In genomic region chr4:47913858-47914218, GRCh38 we compare ENCODE assay signal across 8 cellular contexts. TPM values are rescaled to one million over a fixed set of nuclear protein-coding genes. Genes with fewer than 3 reads are reported as not detected.
DNase-seq lines count a peak whose midpoint lies in the region; ATAC-seq lines count a peak whose summit lies in the region.

No MANE protein-coding gene starts in this region.

- H3K27me3 Mint-ChIP-seq in activated CD4-positive, alpha-beta T cell treated with anti-CD3 and anti-CD28 coated beads, Interleukin-2, amount 10 ng/mL, durations not matched to agents 24 days and 14 days, result peaks cover 7% of the 10 kb centered on the region

- H3K9me3 ChIP-seq in duodenal mucosa (ENCODE audit: control insufficient read depth in 1 of 2, low read length in 2 of 2) (no peaks in the 10 kb centered on the region), mesenchymal stem cell (ENCODE audit: control insufficient read depth, low read length) (no peaks in the 10 kb centered on the region)

- peak; percentile 38 for DNase-seq in ELR (ENCODE audit: low read depth)
- DNase-seq in HuH-7.5 (ENCODE audit: low spot score), result peak; percentile 25
- DNase-seq in activated CD4-positive, alpha-beta T cell treated with anti-CD3 and anti-CD28 coated beads, Interleukin-2, amount 10 ng/mL, durations not matched to agents 24 days and 14 days, result peak; percentile 79
- peak; percentile 26 for DNase-seq in mesenchymal stem cell
- DNase-seq in stimulated activated CD8-positive, alpha-beta memory T cell treated with anti-CD3 and anti-CD28 coated beads, Interleukin-7, amount 100 ng/mL, for 4 hours (ENCODE audit: low read depth in 2 of 2), result peak; percentile 5 to 17
- DNase-seq in effector CD8-positive, alpha-beta T cell (lab: John Stamatoyannopoulos, UW), result no peak

- peaks cover 25% of the 10 kb centered on the region for H3K4me1 Mint-ChIP-seq in activated CD4-positive, alpha-beta T cell treated with anti-CD3 and anti-CD28 coated beads, Interleukin-2, amount 10 ng/mL, durations not matched to agents 24 days and 14 days

- H2AFZ ChIP-seq in mesenchymal stem cell (ENCODE audit: low read depth, low read length), result peak overlapping the region; percentile 91

- WGBS in mesenchymal stem cell, result under 1% methylated on average over 28 of the region's 30 CpGs

- peak overlapping the region in 1 of 2 experiments; percentile 95 for H3K14ac ChIP-seq in mesenchymal stem cell (ENCODE audit: low read length in 2 of 2)

- peak overlapping the region; percentile 82 for H3K4me2 ChIP-seq in mesenchymal stem cell (ENCODE audit: low read length, poor library complexity, severe bottlenecking)

- H3K36me3 Mint-ChIP-seq in activated CD4-positive, alpha-beta T cell treated with anti-CD3 and anti-CD28 coated beads, Interleukin-2, amount 10 ng/mL, durations not matched to agents 24 days and 14 days (ENCODE audit: low read depth), result peaks cover 25% of the 10 kb centered on the region

- peak overlapping the region; percentile 97 for H4K8ac ChIP-seq in mesenchymal stem cell (ENCODE audit: low read length)

- H3K4me1 ChIP-seq in duodenal mucosa (ENCODE audit: control insufficient read depth in 1 of 2, insufficient read depth in 2 of 2, low read length in 2 of 2) (peaks cover 20 to 22% of the 10 kb centered on the region in 2 donors), mesenchymal stem cell (ENCODE audit: control insufficient read depth, insufficient read depth, low read depth, low read length) (peaks cover 2% of the 10 kb centered on the region)

- intact Hi-C loops in activated CD4-positive, alpha-beta T cell treated with anti-CD3 and anti-CD28 coated beads, Interleukin-2, amount 10 ng/mL, durations not matched to agents 24 days and 14 days (cut with micrococcal nuclease), result loop anchor here (1.0 to 10.0 kb wide), 7 partner anchors 42 to 917 kb away; partner anchors contain the start of genes COMMD8, OCIAD1 and SLAIN2

- H2BK5ac ChIP-seq in mesenchymal stem cell (ENCODE audit: low read depth, low read length, poor library complexity, severe bottlenecking), result no peak overlapping the region

- H3K27ac ChIP-seq in duodenal mucosa (ENCODE audit: low read depth, low read length), result peak overlapping the region; percentile 79
- H3K27ac ChIP-seq in mesenchymal stem cell (ENCODE audit: low read length, poor library complexity, severe bottlenecking), result peak overlapping the region; percentile 78

- H3K36me3 ChIP-seq in duodenal mucosa (ENCODE audit: control insufficient read depth in 1 of 2, insufficient read depth in 2 of 2, low read length in 2 of 2) (peaks cover 6 to 12% of the 10 kb centered on the region in 2 donors), mesenchymal stem cell (ENCODE audit: control insufficient read depth in 1 of 2, insufficient read depth in 2 of 2, low read depth in 1 of 2, low read length in 2 of 2) (peaks cover 0 to 17% of the 10 kb centered on the region in 2 experiments)

- peak overlapping the region; percentile 65 for H2BK15ac ChIP-seq in mesenchymal stem cell (ENCODE audit: low read depth, poor library complexity, severe bottlenecking)

- peak overlapping the region; percentile 25 to 90 for H3K23ac ChIP-seq in mesenchymal stem cell (ENCODE audit: low read length in 2 of 2)

- H3K27ac Mint-ChIP-seq in activated CD4-positive, alpha-beta T cell treated with anti-CD3 and anti-CD28 coated beads, Interleukin-2, amount 10 ng/mL, durations not matched to agents 24 days and 14 days, result peak overlapping the region; percentile 91

- H3K9me3 Mint-ChIP-seq in activated CD4-positive, alpha-beta T cell treated with anti-CD3 and anti-CD28 coated beads, Interleukin-2, amount 10 ng/mL, durations not matched to agents 24 days and 14 days, result peaks cover 11% of the 10 kb centered on the region

- no peaks in the 10 kb centered on the region for H3K27me3 ChIP-seq in duodenal mucosa (ENCODE audit: control insufficient read depth in 1 of 2, insufficient read depth in 2 of 2, low read length in 2 of 2)
- no peaks in the 10 kb centered on the region for H3K27me3 ChIP-seq in mesenchymal stem cell (ENCODE audit: control insufficient read depth in 1 of 2, insufficient read depth in 1 of 2, low read length in 2 of 2)

- peaks cover 12% of the 10 kb centered on the region for H3K79me1 ChIP-seq in mesenchymal stem cell (replicated peaks; ENCODE audit: low read length, poor library complexity, severe bottlenecking)

- H2BK120ac ChIP-seq in mesenchymal stem cell (ENCODE audit: low read depth, low read length), result no peak overlapping the region

- peak overlapping the region in 1 of 2 experiments; percentile 19 for H2BK12ac ChIP-seq in mesenchymal stem cell (ENCODE audit: low read length in 2 of 2)

- no peak overlapping the region for H2AK5ac ChIP-seq in mesenchymal stem cell (ENCODE audit: low read length, severe bottlenecking)

- H3K4me3 ChIP-seq in duodenal mucosa (ENCODE audit: low read depth in 1 of 2, low read length in 2 of 2) (peak overlapping the region; percentile 85 to 96), mesenchymal stem cell (ENCODE audit: insufficient read depth in 1 of 2, low read depth in 1 of 2, low read length in 2 of 2) (peak overlapping the region; percentile 87 to 90)

- ATAC-seq in GM21576 (IDR thresholded peaks at IDR 0.05; ENCODE audit: unreplicated experiment), result peak; percentile 21

- peak overlapping the region; percentile 82 to 91 for H3K9ac ChIP-seq in duodenal mucosa (ENCODE audit: low read depth in 1 of 2, low read length in 2 of 2)
- peak overlapping the region; percentile 94 for H3K9ac ChIP-seq in mesenchymal stem cell (ENCODE audit: low read length)

- H3K18ac ChIP-seq in mesenchymal stem cell (ENCODE audit: low read depth in 1 of 2, low read length in 2 of 2), result peak overlapping the region in 1 of 2 experiments; percentile 91

- H3K4me3 Mint-ChIP-seq in activated CD4-positive, alpha-beta T cell treated with anti-CD3 and anti-CD28 coated beads, Interleukin-2, amount 10 ng/mL, durations not matched to agents 24 days and 14 days, result peak overlapping the region; percentile 84

- peak overlapping the region in 1 of 2 experiments; percentile 55 for H3K4ac ChIP-seq in mesenchymal stem cell (ENCODE audit: low read depth in 1 of 2, low read length in 2 of 2)

- H4K91ac ChIP-seq in mesenchymal stem cell (ENCODE audit: low read length), result peak overlapping the region; percentile 34

RNA-seq across cellular contexts. Expression of gene NFXL1, which starts 0.5 kb away (rescaled TPM):
- 11.2 and 15.0 TPM in 2 replicates for total RNA-seq in activated CD4-positive, alpha-beta T cell treated with anti-CD3 and anti-CD28 coated beads, Interleukin-2, amount 10 ng/mL, durations not matched to agents 24 days and 14 days
- polyA plus RNA-seq in mesenchymal stem cell (2013, experiment 1 of 2), result 4.0 TPM
- polyA plus RNA-seq in mesenchymal stem cell (2013, experiment 2 of 2), result 5.1 TPM
